ENCODE assay signal across 12 cellular contexts in genomic region chr17:118339-118917, GRCh38. TPM values are rescaled to one million over a fixed set of nuclear protein-coding genes. Genes with fewer than 3 reads are reported as not detected.
A peak's percentile ranks its signal among the peaks of the same experiment; 100 is the strongest.
DNase-seq lines count a peak whose midpoint lies in the region; ATAC-seq, FAIRE-seq and TF ChIP-seq lines count a peak whose summit lies in the region.
"Not testable (repeated sequence)": the region's sequence is repeated elsewhere in the genome, so short reads cannot be mapped to it uniquely, and the experiment has no call there.
"Had no signal": no experiment of that assay in that cellular context is flagged by ENCODE, and none has a peak within 500 bp of the region (broad histone marks: within the 10 kb centered on the region; RNA-seq: fewer than 3 reads in every experiment).

No MANE protein-coding gene starts in this region.

- DNase-seq in D721Med (ENCODE audit: insufficient read length, low spot score); astrocyte (ENCODE audit: low read depth): not testable (repeated sequence)
- DNase-seq in HT1080 (ENCODE audit: low read depth): peak; percentile 1
- DNase-seq in SW480 (ENCODE audit: low spot score): peak; percentile 45
- DNase-seq in endothelial cell (ENCODE audit: low spot score): peak; percentile 74
- peak; percentile 13 for DNase-seq in iris pigment epithelial cell (ENCODE audit: low read depth)
- DNase-seq in stimulated activated naive CD8-positive, alpha-beta T cell treated with anti-CD3 and anti-CD28 coated beads, Interleukin-15, Interleukin-2, amounts not matched to agents 100 U/mL and 50 U/mL, for 24 hours: peak; percentile 76

- ATAC-seq in stimulated activated naive CD8-positive, alpha-beta T cell treated with anti-CD3 and anti-CD28 coated beads, Interleukin-15, Interleukin-2, amounts not matched to agents 100 U/mL and 50 U/mL, for 24 hours: not testable (repeated sequence)

- H3K9ac ChIP-seq in astrocyte (ENCODE audit: low read length): not testable (repeated sequence)

- H3K4me1 Mint-ChIP-seq in astrocyte (ENCODE audit: low read depth, unreplicated experiment); endothelial cell (ENCODE audit: unreplicated experiment); nephron: not testable (repeated sequence)

- H3K9me3 ChIP-seq in astrocyte (ENCODE audit: insufficient read depth, low read depth, low read length): not testable (repeated sequence)

- H3K36me3 ChIP-seq in astrocyte (ENCODE audit: insufficient read depth, low read length): not testable (repeated sequence)

- not testable (repeated sequence) for H3K27me3 ChIP-seq in astrocyte (ENCODE audit: insufficient read depth, low read length)

- TF ChIP-seq CTCF in D721Med (IDR thresholded peaks at IDR 0.05; ENCODE audit: insufficient read depth, missing control alignments) (peak; percentile 3), astrocyte (IDR thresholded peaks at IDR 0.05; ENCODE audit: insufficient read depth, low read depth, low read length) (peak; percentile 60), endothelial cell (IDR thresholded peaks at IDR 0.05; ENCODE audit: unreplicated experiment) (peak; percentile 67), nephron (IDR thresholded peaks at IDR 0.05; ENCODE audit: unreplicated experiment in 3 of 3) (peak; percentile 40 to 49 (median 45))

- H3K79me2 ChIP-seq in astrocyte (ENCODE audit: insufficient read depth, low read length): not testable (repeated sequence)

- H3K36me3 Mint-ChIP-seq in astrocyte (ENCODE audit: low read depth, unreplicated experiment); endothelial cell (ENCODE audit: low read depth, unreplicated experiment); nephron (ENCODE audit: low read depth): not testable (repeated sequence)

- not testable (repeated sequence) for FAIRE-seq in D721Med (lab: Jason Lieb, UNC); astrocyte (lab: Jason Lieb, UNC)

- not testable (repeated sequence) for H3K4me3 Mint-ChIP-seq in astrocyte (ENCODE audit: unreplicated experiment); endothelial cell (ENCODE audit: unreplicated experiment); nephron

- H3K27ac ChIP-seq in astrocyte (ENCODE audit: low read depth, low read length): not testable (repeated sequence)

- H3K9me3 Mint-ChIP-seq in astrocyte (ENCODE audit: unreplicated experiment); endothelial cell (ENCODE audit: unreplicated experiment); nephron: not testable (repeated sequence)

- H3K4me2 ChIP-seq in astrocyte (ENCODE audit: low read length): not testable (repeated sequence)

- H3K27ac Mint-ChIP-seq in astrocyte (ENCODE audit: unreplicated experiment); endothelial cell (ENCODE audit: unreplicated experiment); nephron: not testable (repeated sequence)

- not testable (repeated sequence) for H3K4me1 ChIP-seq in astrocyte (ENCODE audit: insufficient read depth, low read length)

- not testable (repeated sequence) for H4K20me1 ChIP-seq in astrocyte (ENCODE audit: insufficient read depth, low read length)

- H3K27me3 Mint-ChIP-seq in astrocyte (ENCODE audit: low read depth, unreplicated experiment); endothelial cell (ENCODE audit: unreplicated experiment); nephron (ENCODE audit: low read depth): not testable (repeated sequence)

- H3K4me3 ChIP-seq in astrocyte (ENCODE audit: insufficient read depth, low read depth, low read length): not testable (repeated sequence)

- H2AFZ ChIP-seq in astrocyte (ENCODE audit: low read depth, low read length): not testable (repeated sequence)

RNA-seq across cellular contexts. Expression of gene SCGB1C2, which starts 18.9 kb away (rescaled TPM):
- not detected in 2 replicates for total RNA-seq in HT1080 (2014; rRNA removed; shearing (Covaris generic))
- not detected in 2 replicates for polyA plus RNA-seq in HT1080 (2015; cell fraction: cytosol; rRNA removed)
- polyA plus RNA-seq in HT1080 (2015; cell fraction: nucleus; rRNA removed): not detected in 2 replicates
- total RNA-seq in astrocyte (not detected in 2 replicates), endothelial cell (ENCODE audit: unreplicated experiment) (not detected)
- total RNA-seq: kidney; LHCN-M2; naive thymus-derived CD8-positive, alpha-beta T cell; thoracic aorta had no signal
- polyA plus RNA-seq: naive thymus-derived CD8-positive, alpha-beta T cell had no signal

Comparison
In these comparisons a context has a peak if more than half of its experiments do, and no peak if none do; other contexts are left out.
1. CTCF ChIP-seq: peak in every context shown above with its lines; median percentile 67 in endothelial cell; 60 in astrocyte; 45 in nephron; 3 in D721Med.